1 cellular context compared by ENCODE assay signal in genomic region chr7:29639887-29640600, GRCh38.
TF ChIP-seq lines count a peak whose summit lies in the region.

No MANE protein-coding gene starts in this region.

TF ChIP-seq in GM23338, 12 proteins besides CTCF, POLR2A, EP300 and RAD21 (continued from another document):
- TF ChIP-seq REST (IDR thresholded peaks at IDR 0.05; ENCODE audit: unreplicated experiment): no peak
- no peak for TF ChIP-seq ZNF114 (CRISPR knock-in tag; IDR thresholded peaks at IDR 0.05)
